ENCODE assay signal across 8 cellular contexts in genomic region chr22:46054878-46055158, GRCh38.
A peak's percentile ranks its signal among the peaks of the same experiment; 100 is the strongest.
DNase-seq lines count a peak whose midpoint lies in the region; ATAC-seq, FAIRE-seq and TF ChIP-seq lines count a peak whose summit lies in the region.

No MANE protein-coding gene starts in this region.

- H3K9ac ChIP-seq in astrocyte (ENCODE audit: low read length): peak overlapping the region; percentile 84

- H3K4me3 ChIP-seq in astrocyte (ENCODE audit: insufficient read depth, low read depth, low read length) (peak overlapping the region; percentile 53), lung (peak overlapping the region; percentile 59), upper lobe of left lung (peak overlapping the region; percentile 67 to 91 (median 79))

- no peaks in the 10 kb centered on the region for H3K36me3 Mint-ChIP-seq in activated naive CD4-positive, alpha-beta T cell treated with anti-CD3 and anti-CD28 coated beads, Interleukin-2, amount 50 U/mL, for 24 hours
- no peaks in the 10 kb centered on the region for H3K36me3 Mint-ChIP-seq in astrocyte (ENCODE audit: low read depth, unreplicated experiment)

- no peaks in the 10 kb centered on the region for H3K9me3 ChIP-seq in astrocyte (ENCODE audit: insufficient read depth, low read depth, low read length)
- H3K9me3 ChIP-seq in lung (ENCODE audit: control insufficient read depth in 2 of 2, insufficient read depth in 1 of 2, low read length in 1 of 2): no peaks in the 10 kb centered on the region
- no peaks in the 10 kb centered on the region for H3K9me3 ChIP-seq in upper lobe of left lung

- no peaks in the 10 kb centered on the region for H3K27me3 ChIP-seq in astrocyte (ENCODE audit: insufficient read depth, low read length)
- H3K27me3 ChIP-seq in lung (ENCODE audit: control insufficient read depth, insufficient read depth): no peaks in the 10 kb centered on the region
- no peaks in the 10 kb centered on the region for H3K27me3 ChIP-seq in upper lobe of left lung

- DNase-seq in activated naive CD4-positive, alpha-beta T cell (lab: John Stamatoyannopoulos, UW): no peak
- DNase-seq in astrocyte (ENCODE audit: low read depth) (no peak), lung (ENCODE audit: low spot score) (no peak), upper lobe of left lung (no peak), midbrain (lab: John Stamatoyannopoulos, UW) (no peak)

- WGBS in lung, 2 donors: 28 to 52% methylated on average over 5 of the region's 5 CpGs
- WGBS in upper lobe of left lung, 2 donors: 24 to 31% methylated on average over 5 of the region's 5 CpGs

- H3K4me2 ChIP-seq in astrocyte (ENCODE audit: low read length): peak overlapping the region; percentile 93

- no peak for ATAC-seq in lung (ENCODE audit: insufficient read depth, low FRiP score)
- ATAC-seq in upper lobe of left lung (ENCODE audit: low FRiP score in 2 of 2): no peak
- ATAC-seq in HG03520 (IDR thresholded peaks at IDR 0.05; ENCODE audit: unreplicated experiment): no peak
- no peak for ATAC-seq in GM18498 (IDR thresholded peaks at IDR 0.05; ENCODE audit: unreplicated experiment)

- H3K27ac ChIP-seq in astrocyte (ENCODE audit: low read depth, low read length) (peak overlapping the region; percentile 90), lung (ENCODE audit: low read depth in 1 of 2, low read length in 1 of 2) (peak overlapping the region; percentile 90 to 98), upper lobe of left lung (peak overlapping the region; percentile 99 to 100 (median 100))

- H3K4me1 ChIP-seq in astrocyte (ENCODE audit: insufficient read depth, low read length) (peaks cover 61% of the 10 kb centered on the region), lung (ENCODE audit: control insufficient read depth in 2 of 2, insufficient read depth in 2 of 2, low read length in 2 of 2) (peaks cover 10 to 33% of the 10 kb centered on the region in 2 donors), upper lobe of left lung (peaks cover 67 to 93% (median 70%) of the 10 kb centered on the region in 4 donors)

- peak overlapping the region; percentile 98 for H3K27ac Mint-ChIP-seq in activated naive CD4-positive, alpha-beta T cell treated with anti-CD3 and anti-CD28 coated beads, Interleukin-2, amount 50 U/mL, for 24 hours
- H3K27ac Mint-ChIP-seq in astrocyte (ENCODE audit: unreplicated experiment): no peak overlapping the region

- H3K4me1 Mint-ChIP-seq in activated naive CD4-positive, alpha-beta T cell treated with anti-CD3 and anti-CD28 coated beads, Interleukin-2, amount 50 U/mL, for 24 hours: peaks cover 79% of the 10 kb centered on the region
- no peaks in the 10 kb centered on the region for H3K4me1 Mint-ChIP-seq in astrocyte (ENCODE audit: low read depth, unreplicated experiment)

- TF ChIP-seq POLR2A in upper lobe of left lung (IDR thresholded peaks at IDR 0.05): no peak

- H3K79me2 ChIP-seq in astrocyte (ENCODE audit: insufficient read depth, low read length): peaks cover 96% of the 10 kb centered on the region

- H4K20me1 ChIP-seq in astrocyte (ENCODE audit: insufficient read depth, low read length): no peaks in the 10 kb centered on the region

- no peaks in the 10 kb centered on the region for H3K36me3 ChIP-seq in astrocyte (ENCODE audit: insufficient read depth, low read length)
- H3K36me3 ChIP-seq in lung (ENCODE audit: control insufficient read depth in 2 of 2, insufficient read depth in 2 of 2, low read length in 2 of 2): no peaks in the 10 kb centered on the region
- no peaks in the 10 kb centered on the region for H3K36me3 ChIP-seq in upper lobe of left lung

- TF ChIP-seq EP300 in upper lobe of left lung (IDR thresholded peaks at IDR 0.05): no peak

- H2AFZ ChIP-seq in astrocyte (ENCODE audit: low read depth, low read length): peak overlapping the region; percentile 55

- no peaks in the 10 kb centered on the region for H3K9me3 Mint-ChIP-seq in activated naive CD4-positive, alpha-beta T cell treated with anti-CD3 and anti-CD28 coated beads, Interleukin-2, amount 50 U/mL, for 24 hours
- peaks cover 2% of the 10 kb centered on the region for H3K9me3 Mint-ChIP-seq in astrocyte (ENCODE audit: unreplicated experiment)

- FAIRE-seq in astrocyte (lab: Jason Lieb, UNC): no peak

- H3K27me3 Mint-ChIP-seq in activated naive CD4-positive, alpha-beta T cell treated with anti-CD3 and anti-CD28 coated beads, Interleukin-2, amount 50 U/mL, for 24 hours: no peaks in the 10 kb centered on the region
- peaks cover 62% of the 10 kb centered on the region for H3K27me3 Mint-ChIP-seq in astrocyte (ENCODE audit: low read depth, unreplicated experiment)

- peak overlapping the region; percentile 91 for H3K4me3 Mint-ChIP-seq in activated naive CD4-positive, alpha-beta T cell treated with anti-CD3 and anti-CD28 coated beads, Interleukin-2, amount 50 U/mL, for 24 hours
- no peak overlapping the region for H3K4me3 Mint-ChIP-seq in astrocyte (ENCODE audit: unreplicated experiment)

- TF ChIP-seq CTCF in astrocyte (IDR thresholded peaks at IDR 0.05; ENCODE audit: insufficient read depth, low read depth, low read length) (no peak), lung (IDR thresholded peaks at IDR 0.05; ENCODE audit: control extremely low read depth, extremely low read depth) (no peak), upper lobe of left lung (IDR thresholded peaks at IDR 0.05) (no peak)
